Comparison of ENCODE assay signal across 1 cellular context in genomic region chr12:70367268-70368141, GRCh38.
TF ChIP-seq lines count a peak whose summit lies in the region.

No MANE protein-coding gene starts in this region.

TF ChIP-seq in A549, 52 proteins besides CTCF, POLR2A, EP300 and RAD21 (continued from another document):
- TF ChIP-seq EHMT2 (IDR thresholded peaks at IDR 0.05; ENCODE audit: low read depth) (no peak), POLR2AphosphoS2 (conservative IDR thresholded peaks at IDR 0.05; ENCODE audit: low read length) (no peak), NPAS2 (CRISPR knock-in tag; IDR thresholded peaks at IDR 0.05; ENCODE audit: borderline replicate concordance) (no peak), RCOR1 (IDR thresholded peaks at IDR 0.05; ENCODE audit: low read depth, low read length) (no peak), ATOH8 (CRISPR knock-in tag; IDR thresholded peaks at IDR 0.05; ENCODE audit: low read depth) (no peak)
